Comparison of ENCODE assay signal across 28 cellular contexts in the genomic region with DNA sequence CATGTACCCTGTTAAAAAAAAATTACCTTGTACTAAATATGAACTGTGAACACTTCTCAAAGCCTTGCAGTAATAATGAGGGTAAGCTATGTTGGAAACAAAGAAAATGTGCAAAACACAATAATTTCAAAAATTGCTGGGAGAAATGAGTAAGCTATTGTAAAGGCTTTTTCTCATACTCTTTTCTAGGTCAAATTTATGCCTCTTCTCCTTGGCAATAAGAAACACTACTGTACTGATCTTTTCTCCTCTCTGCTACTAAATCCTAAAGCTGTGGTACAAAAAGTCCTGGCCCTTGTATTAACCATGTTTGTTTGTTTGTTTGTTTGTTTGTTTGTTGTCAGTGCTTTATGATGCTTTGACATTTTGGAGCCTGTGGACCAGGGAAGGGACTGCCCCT. TPM values are rescaled to one million over a fixed set of nuclear protein-coding genes. Genes with fewer than 3 reads are reported as not detected.
DNase-seq lines count a peak whose midpoint lies in the region; ATAC-seq, FAIRE-seq and TF ChIP-seq lines count a peak whose summit lies in the region.
"Had no signal": no experiment of that assay in that cellular context is flagged by ENCODE, and none has a peak within 500 bp of the region (broad histone marks: within the 10 kb centered on the region; RNA-seq: fewer than 3 reads in every experiment).

No MANE protein-coding gene starts in this region.

- peaks cover 3 to 83% of the 10 kb centered on the region in 2 experiments; a peak in 3 of 4 replicates for H3K79me2 ChIP-seq in H1 (ENCODE audit: control insufficient read depth in 1 of 2, insufficient read depth in 2 of 2, low read length in 2 of 2)

- 0 out of 2 replicates have a peak overlapping the region, but pooled peaks have one; percentile 35 for H2BK5ac ChIP-seq in H1 (ENCODE audit: low read depth, low read length)

- H3K9ac ChIP-seq in H1 (replicated peaks in 1 of 4; ENCODE audit: extremely low read depth in 1 of 4, low read depth in 3 of 4, low read length in 3 of 4) = no peak overlapping the region
- H3K9ac ChIP-seq: SK-N-SH had no signal

- H2BK12ac ChIP-seq in H1 (ENCODE audit: low read depth, low read length) = 0 out of 2 replicates have a peak overlapping the region, but pooled peaks have one; percentile 19

- FAIRE-seq in H1 (lab: Jason Lieb, UNC) = no peak
- FAIRE-seq: GM12878, K562, RCC 7860 had no signal

- no peak overlapping the region for H2BK15ac ChIP-seq in H1 (ENCODE audit: low read length)

- peaks cover 28% of the 10 kb centered on the region for H3K36me3 Mint-ChIP-seq in activated T-cell treated with anti-CD3 and anti-CD28 coated beads, Interleukin-2, amount 50 U/mL, for 24 hours (ENCODE audit: low read depth)
- H3K36me3 Mint-ChIP-seq in WTC11 = peaks cover 18% of the 10 kb centered on the region
- H3K36me3 Mint-ChIP-seq in stimulated activated memory B cell treated with anti-CD40 and anti-IgM and Interleukin-4, amounts not matched to agents 10 μg/mL and 1 μg/mL and 100 μg/mL, for 72 hours = peaks cover 20% of the 10 kb centered on the region

- no peak overlapping the region for H2AK5ac ChIP-seq in H1 (ENCODE audit: low read depth, low read length)

- H3K23me2 ChIP-seq in H1 (ENCODE audit: low read depth, low read length) = no peaks in the 10 kb centered on the region; the same call in 1 of the 2 replicates

- no peak for TF ChIP-seq RAD21 in H1 (IDR thresholded peaks at IDR 0.05 in 1 of 2, conservative IDR thresholded peaks at IDR 0.05 in 1 of 2; ENCODE audit: low read depth in 2 of 2, low read length in 2 of 2)

- no peak overlapping the region; the same call in 1 of the 2 replicates for H3K27ac ChIP-seq in H1 (ENCODE audit: low read depth, low read length)

- no peak for DNase-seq in activated T-cell treated with anti-CD3 and anti-CD28 coated beads, Interleukin-2, amount 50 U/mL, for 24 hours
- DNase-seq in activated T-cell treated with anti-CD3 and anti-CD28 coated beads for 4 hours (no peak), WTC11 (ENCODE audit: low spot score) (no peak), H1 (ENCODE audit: low read depth in 1 of 2, low spot score in 2 of 2) (no peak), NCI-H345 (lab: John Stamatoyannopoulos, UW) (no peak), NCI-H1048 (lab: John Stamatoyannopoulos, UW) (no peak)
- DNase-seq: 8988T; C1 segment of cervical spinal cord; CD4-positive, alpha-beta memory T cell; DMS 273 treated with DMSO at 0.1 percent for 48 hours; DMS79; EL; GDM1; MV-4-11; NCI-H1105 treated with DMSO at 0.1 percent for 48 hours; NCI-H146; NCI-H1930; NCI-H2107; NCI-H446; NCI-H524 treated with DMSO at 0.1 percent for 48 hours; NCI-H774; SIG-M5; SK-N-SH had no signal

- CTCF ChIA-PET in WTC11 (lab: Charles Lee) = interaction anchor here (1.1 kb wide), 1 partner anchor 9 kb away, joined by 3 read pairs; no protein-coding TSS in a partner anchor
- CTCF ChIA-PET in H1 (lab: Charles Lee; ENCODE audit: partially characterized antibody) = interaction anchor here (0.6 to 3.4 kb wide), 6 partner anchors 14 to 167 kb away, joined by 3 to 19 read pairs (median 3); a partner anchor contains a TSS

- H3K79me1 ChIP-seq in H1 (ENCODE audit: low read depth, low read length) = no peaks in the 10 kb centered on the region

- H3K36me3 ChIP-seq in H1 (ENCODE audit: control insufficient read depth in 2 of 4, insufficient read depth in 4 of 4, low read length in 3 of 4) = peaks cover 0 to 4% (median 0%) of the 10 kb centered on the region in 4 experiments; a peak in 2 of 8 replicates

- no peak overlapping the region for H4K8ac ChIP-seq in H1 (ENCODE audit: extremely low read depth, insufficient read depth, low read length)

- H4K20me1 ChIP-seq in H1 (replicated peaks in 1 of 2; ENCODE audit: control insufficient read depth in 1 of 2, insufficient read depth in 2 of 2, low read length in 2 of 2) = no peaks in the 10 kb centered on the region

- no peak overlapping the region for H2AFZ ChIP-seq in H1 (ENCODE audit: low read length)

- no peak for TF ChIP-seq EP300 in H1 (IDR thresholded peaks at IDR 0.05; ENCODE audit: borderline replicate concordance in 1 of 2, low read depth in 2 of 2, low read length in 2 of 2)

- peaks cover 4 to 17% (median 10%) of the 10 kb centered on the region in 4 experiments for H3K4me1 ChIP-seq in H1 (replicated peaks in 1 of 4; ENCODE audit: control insufficient read depth in 3 of 4, insufficient read depth in 4 of 4, low read length in 3 of 4)

- no peak overlapping the region for H2BK20ac ChIP-seq in H1 (ENCODE audit: low read length)

- no peak overlapping the region for H2BK120ac ChIP-seq in H1 (replicated peaks; ENCODE audit: low read depth, low read length)

- peak overlapping the region; percentile 77 for H3K27ac Mint-ChIP-seq in activated T-cell treated with anti-CD3 and anti-CD28 coated beads, Interleukin-2, amount 50 U/mL, for 24 hours
- H3K27ac Mint-ChIP-seq in WTC11 = peak overlapping the region; percentile 73; the same call in 1 of the 2 replicates
- H3K27ac Mint-ChIP-seq in stimulated activated memory B cell treated with anti-CD40 and anti-IgM and Interleukin-4, amounts not matched to agents 10 μg/mL and 1 μg/mL and 100 μg/mL, for 72 hours = peak overlapping the region; percentile 2

- H3K4ac ChIP-seq in H1 (replicated peaks; ENCODE audit: insufficient read length, low read depth, low read length) = no peak overlapping the region

- H4K5ac ChIP-seq in H1 (ENCODE audit: insufficient read length, low read depth, low read length) = no peak overlapping the region

- H4K91ac ChIP-seq in H1 (replicated peaks; ENCODE audit: insufficient read length, low read length) = no peak overlapping the region

- TF ChIP-seq CTCF in WTC11 (IDR thresholded peaks at IDR 0.05) (no peak), H1 (IDR thresholded peaks at IDR 0.05; ENCODE audit: control extremely low read depth in 1 of 3, insufficient read depth in 1 of 3, low read depth in 1 of 3, low read length in 3 of 3) (no peak)

- no peak overlapping the region for H3K4me3 Mint-ChIP-seq in activated T-cell treated with anti-CD3 and anti-CD28 coated beads, Interleukin-2, amount 50 U/mL, for 24 hours
- H3K4me3 Mint-ChIP-seq in WTC11 = no peak overlapping the region
- no peak overlapping the region for H3K4me3 Mint-ChIP-seq in stimulated activated memory B cell treated with anti-CD40 and anti-IgM and Interleukin-4, amounts not matched to agents 10 μg/mL and 1 μg/mL and 100 μg/mL, for 72 hours

- H3K9me3 ChIP-seq in H1 (ENCODE audit: insufficient read depth in 2 of 2, low read depth in 1 of 2, low read length in 1 of 2) = peaks cover 6 to 7% of the 10 kb centered on the region in 2 experiments; a peak in 1 of 4 replicates
- H3K9me3 ChIP-seq: SK-N-SH had no signal

- H3K56ac ChIP-seq in H1 (replicated peaks; ENCODE audit: insufficient read length, low read depth, low read length) = no peak overlapping the region

- peaks cover 32% of the 10 kb centered on the region for H3K4me1 Mint-ChIP-seq in activated T-cell treated with anti-CD3 and anti-CD28 coated beads, Interleukin-2, amount 50 U/mL, for 24 hours (ENCODE audit: low read depth)
- peaks cover 29% of the 10 kb centered on the region for H3K4me1 Mint-ChIP-seq in WTC11
- H3K4me1 Mint-ChIP-seq in stimulated activated memory B cell treated with anti-CD40 and anti-IgM and Interleukin-4, amounts not matched to agents 10 μg/mL and 1 μg/mL and 100 μg/mL, for 72 hours = peaks cover 19% of the 10 kb centered on the region

- H3K23ac ChIP-seq in H1 (ENCODE audit: insufficient read length) = no peak overlapping the region

- TF ChIP-seq POLR2A in H1 (IDR thresholded peaks at IDR 0.05; ENCODE audit: control extremely low read depth in 1 of 2, low read depth in 2 of 2, low read length in 2 of 2) = no peak

- no peak overlapping the region for H3K18ac ChIP-seq in H1 (ENCODE audit: extremely low read depth, low read length)

- no peaks in the 10 kb centered on the region for H3K27me3 ChIP-seq in H1 (replicated peaks in 1 of 4; ENCODE audit: control insufficient read depth in 3 of 4, extremely low read depth in 1 of 4, insufficient read depth in 3 of 4, low read length in 3 of 4)

- POLR2A ChIA-PET in WTC11 (lab: Charles Lee) = interaction anchor here (0.7 kb wide), 1 partner anchor 10 kb away, joined by 3 read pairs; no protein-coding TSS in a partner anchor
- POLR2A ChIA-PET in H1 (lab: Charles Lee; ENCODE audit: partially characterized antibody) = interaction anchor here (0.6 to 1.3 kb wide), 3 partner anchors 9 to 10 kb away, joined by 3 to 9 read pairs (median 4); no protein-coding TSS in a partner anchor

- no peak overlapping the region for H3K4me3 ChIP-seq in H1 (ENCODE audit: extremely low read depth in 1 of 4, insufficient read depth in 2 of 4, low read depth in 3 of 4, low read length in 4 of 4)
- H3K4me3 ChIP-seq: GM12878, K562 had no signal

- no peaks in the 10 kb centered on the region for H3K27me3 Mint-ChIP-seq in activated T-cell treated with anti-CD3 and anti-CD28 coated beads, Interleukin-2, amount 50 U/mL, for 24 hours
- no peaks in the 10 kb centered on the region for H3K27me3 Mint-ChIP-seq in WTC11 (ENCODE audit: low read depth)
- no peaks in the 10 kb centered on the region for H3K27me3 Mint-ChIP-seq in stimulated activated memory B cell treated with anti-CD40 and anti-IgM and Interleukin-4, amounts not matched to agents 10 μg/mL and 1 μg/mL and 100 μg/mL, for 72 hours
- H3K27me3 Mint-ChIP-seq: CD4-positive, alpha-beta memory T cell had no signal

- H3K14ac ChIP-seq in H1 (ENCODE audit: insufficient read length) = no peak overlapping the region

- ATAC-seq in WTC11 (no peak), GM18511 (IDR thresholded peaks at IDR 0.05; ENCODE audit: unreplicated experiment) (no peak)
- no peak for ATAC-seq in stimulated activated memory B cell treated with anti-CD40 and anti-IgM and Interleukin-4, amounts not matched to agents 10 μg/mL and 1 μg/mL and 100 μg/mL, for 72 hours
- ATAC-seq: GM12878, K562 had no signal

- H3K4me2 ChIP-seq in H1 (ENCODE audit: insufficient read depth in 1 of 2, low read depth in 2 of 2, low read length in 2 of 2) = no peak overlapping the region
- H3K4me2 ChIP-seq: SK-N-SH had no signal

- no peaks in the 10 kb centered on the region for H3K9me3 Mint-ChIP-seq in activated T-cell treated with anti-CD3 and anti-CD28 coated beads, Interleukin-2, amount 50 U/mL, for 24 hours
- H3K9me3 Mint-ChIP-seq in WTC11 = peaks cover 9% of the 10 kb centered on the region
- peaks cover 8% of the 10 kb centered on the region for H3K9me3 Mint-ChIP-seq in stimulated activated memory B cell treated with anti-CD40 and anti-IgM and Interleukin-4, amounts not matched to agents 10 μg/mL and 1 μg/mL and 100 μg/mL, for 72 hours

RNA-seq across cellular contexts. Expression of a gene that starts 17.5 kb away (rescaled TPM):
- total RNA-seq in WTC11 (2021) = 0.89 to 1.1 TPM (median 0.89 TPM) in 3 replicates
- 0.48 and 0.75 TPM in 2 replicates for total RNA-seq in H1 (2021; fragmentation: NEBNext Ultra II Directional; extraction: Animal tissue kit (Norgen Biotek cat#: 25700))
- 1.1 TPM in 2 replicates for polyA plus RNA-seq in H1 (2011; rRNA removed)
- polyA plus RNA-seq in H1 (2011; cell fraction: cytosol; rRNA removed) = 0.63 TPM
- 1.6 TPM for polyA plus RNA-seq in H1 (2011; cell fraction: nucleus; rRNA removed)
- polyA plus RNA-seq in H1 (2012, experiment 1 of 2) = 0.37 to 0.61 TPM (median 0.52 TPM) in 4 replicates
- polyA plus RNA-seq in H1 (2012, experiment 2 of 2) = 0.45 TPM
- 0.49 TPM for polyA plus RNA-seq in H1 (2013, experiment 1 of 2)
- polyA plus RNA-seq in H1 (2013, experiment 2 of 2) = 0.29 TPM
- polyA minus RNA-seq in H1 (2011; rRNA and poly(A)+ RNA removed) = 1.2 TPM in 1 of 2 replicates, not detected in the other
- 1.2 TPM for polyA minus RNA-seq in H1 (2011; cell fraction: cytosol; rRNA and poly(A)+ RNA removed)
- 8.5 TPM for polyA minus RNA-seq in H1 (2011; cell fraction: nucleus; rRNA and poly(A)+ RNA removed)

RNA-seq across cellular contexts. Expression of a gene that starts 18.5 kb away (rescaled TPM):
- total RNA-seq in WTC11 (2021) = 39.6 to 45.7 TPM (median 40.2 TPM) in 3 replicates
- 44.2 and 44.4 TPM in 2 replicates for total RNA-seq in H1 (2021; fragmentation: NEBNext Ultra II Directional; extraction: Animal tissue kit (Norgen Biotek cat#: 25700))
- polyA plus RNA-seq in H1 (2011; rRNA removed) = 23.2 and 25.5 TPM in 2 replicates
- polyA plus RNA-seq in H1 (2011; cell fraction: cytosol; rRNA removed) = 28.3 TPM
- polyA plus RNA-seq in H1 (2011; cell fraction: nucleus; rRNA removed) = 27.7 TPM
- 30.1 to 41.3 TPM (median 33.8 TPM) in 4 replicates for polyA plus RNA-seq in H1 (2012, experiment 1 of 2)
- 2.3 TPM for polyA plus RNA-seq in H1 (2012, experiment 2 of 2)
- polyA plus RNA-seq in H1 (2013, experiment 1 of 2) = 26.5 TPM
- 25.7 TPM for polyA plus RNA-seq in H1 (2013, experiment 2 of 2)
- 78.4 and 86.5 TPM in 2 replicates for polyA minus RNA-seq in H1 (2011; rRNA and poly(A)+ RNA removed)
- 32.3 TPM for polyA minus RNA-seq in H1 (2011; cell fraction: cytosol; rRNA and poly(A)+ RNA removed)
- 61.7 TPM for polyA minus RNA-seq in H1 (2011; cell fraction: nucleus; rRNA and poly(A)+ RNA removed)

Comparison
In these comparisons a context has a peak if more than half of its experiments do, and no peak if none do; other contexts are left out.
1. H3K27ac Mint-ChIP-seq: peak in every context shown above with its lines; median percentile 77 in activated T-cell treated with anti-CD3 and anti-CD28 coated beads, Interleukin-2, amount 50 U/mL, for 24 hours; 73 in WTC11; 2 in stimulated activated memory B cell treated with anti-CD40 and anti-IgM and Interleukin-4, amounts not matched to agents 10 μg/mL and 1 μg/mL and 100 μg/mL, for 72 hours.